In genomic region chr11:36564376-36565032, GRCh38 we compare ENCODE assay signal across 8 cellular contexts. TPM values are rescaled to one million over a fixed set of nuclear protein-coding genes. Genes with fewer than 3 reads are reported as not detected.
DNase-seq lines count a peak whose midpoint lies in the region; ATAC-seq and TF ChIP-seq lines count a peak whose summit lies in the region.

No MANE protein-coding gene starts in this region.

- TF ChIP-seq CTCF in suprapubic skin (IDR thresholded peaks at IDR 0.05): peak; percentile 29 to 52

- H3K4me1 ChIP-seq in esophagus (ENCODE audit: control insufficient read depth in 2 of 2, insufficient read depth in 2 of 2, low read length in 1 of 2): no peaks in the 10 kb centered on the region
- no peaks in the 10 kb centered on the region for H3K4me1 ChIP-seq in muscle layer of colon (ENCODE audit: insufficient read depth, low read length)
- no peaks in the 10 kb centered on the region for H3K4me1 ChIP-seq in suprapubic skin

- no peak for TF ChIP-seq POLR2A in suprapubic skin (IDR thresholded peaks at IDR 0.05)

- peak overlapping the region; percentile 8 to 31 for H3K4me3 ChIP-seq in esophagus (ENCODE audit: low read depth in 1 of 2, low read length in 2 of 2)
- H3K4me3 ChIP-seq in muscle layer of colon (ENCODE audit: low read depth in 1 of 2, low read length in 2 of 2): peak overlapping the region; percentile 41 to 68
- H3K4me3 ChIP-seq in suprapubic skin: peak overlapping the region; percentile 35

- H3K36me3 ChIP-seq in esophagus (ENCODE audit: control insufficient read depth in 2 of 2, insufficient read depth in 2 of 2, low read length in 1 of 2) (no peaks in the 10 kb centered on the region), muscle layer of colon (ENCODE audit: insufficient read depth, low read length) (no peaks in the 10 kb centered on the region), suprapubic skin (no peaks in the 10 kb centered on the region)

- TF ChIP-seq EP300 in suprapubic skin (IDR thresholded peaks at IDR 0.05): no peak

- H3K9me3 ChIP-seq in esophagus (ENCODE audit: control insufficient read depth in 2 of 2, insufficient read depth in 1 of 2, low read depth in 1 of 2, low read length in 1 of 2): no peaks in the 10 kb centered on the region
- H3K9me3 ChIP-seq in muscle layer of colon (ENCODE audit: low read length): no peaks in the 10 kb centered on the region
- H3K9me3 ChIP-seq in suprapubic skin: peaks cover 5% of the 10 kb centered on the region

- H3K9ac ChIP-seq in muscle layer of colon (ENCODE audit: low read length): no peak overlapping the region

- 4 to 5% methylated on average over 15 of the region's 15 CpGs for WGBS in esophagus, 2 donors
- WGBS in suprapubic skin: 6% methylated on average over 15 of the region's 15 CpGs

- H3K27me3 ChIP-seq in esophagus (ENCODE audit: control insufficient read depth in 1 of 2, insufficient read depth in 2 of 2, low read length in 2 of 2) (no peaks in the 10 kb centered on the region), muscle layer of colon (ENCODE audit: control insufficient read depth in 1 of 2, insufficient read depth in 2 of 2, low read length in 2 of 2) (no peaks in the 10 kb centered on the region), suprapubic skin (peaks cover 5% of the 10 kb centered on the region)

- H3K27ac ChIP-seq in esophagus (ENCODE audit: low read depth in 2 of 2, low read length in 1 of 2) (no peak overlapping the region), muscle layer of colon (ENCODE audit: low read depth, low read length) (no peak overlapping the region), suprapubic skin (no peak overlapping the region)

- DNase-seq in SIG-M5 treated with dmso at 0.1 percent for 504 hours (lab: John Stamatoyannopoulos, UW; ENCODE audit: unreplicated experiment) (peak; percentile 42), SIG-M5 (lab: John Stamatoyannopoulos, UW) (no peak), NCI-H345 (lab: John Stamatoyannopoulos, UW) (peak; percentile 68), suprapubic skin (ENCODE audit: low spot score in 2 of 2) (no peak)
- DNase-seq in activated CD4-positive, alpha-beta T cell treated with anti-CD3 and anti-CD28 coated beads, Interleukin-2, amount 50 U/mL, for 1 hour: peak; percentile 28

- peak; percentile 85 for ATAC-seq in HG02885 (IDR thresholded peaks at IDR 0.05; ENCODE audit: poor library complexity, unreplicated experiment)

RNA-seq across cellular contexts. Expression of gene RAG1, which starts 3.3 kb away (rescaled TPM):
- polyA plus RNA-seq in esophagus: under 1 TPM; 0.18 to 0.29 TPM
- total RNA-seq in suprapubic skin: under 1 TPM; 0.23 to 0.56 (median 0.39) TPM

RNA-seq across cellular contexts. Expression of gene IFTAP, which starts 29.8 kb away (rescaled TPM):
- 10 to 100 TPM; 10.6 to 11.9 TPM for polyA plus RNA-seq in esophagus
- 10 to 100 TPM in 1 of 4 donors, 1 to 10 TPM in 3; 6.6 to 17.8 (median 8.8) TPM for total RNA-seq in suprapubic skin

RNA-seq across cellular contexts. Expression of gene RAG2, which starts 33.5 kb away (rescaled TPM):
- polyA plus RNA-seq in esophagus: not detected
- not detected for total RNA-seq in suprapubic skin

RNA-seq across cellular contexts. Expression of gene TRAF6, which starts 54.4 kb away (rescaled TPM):
- polyA plus RNA-seq in esophagus: 1 to 10 TPM; 1.9 to 3.7 TPM
- total RNA-seq in suprapubic skin: 10 to 100 TPM; 12.6 to 18.7 (median 18.6) TPM

Comparison
In these comparisons a context has a peak if more than half of its experiments do, and no peak if none do; other contexts are left out.
1. DNase-seq: peak in SIG-M5 treated with dmso at 0.1 percent for 504 hours (single experiment), NCI-H345 (single experiment) and activated CD4-positive, alpha-beta T cell treated with anti-CD3 and anti-CD28 coated beads, Interleukin-2, amount 50 U/mL, for 1 hour (single experiment); none in SIG-M5 (single experiment) and suprapubic skin (0 of 2).
2. Peak in every context shown above with its lines, with median percentiles within 50 percentile points of each other: H3K4me3 ChIP-seq.